25 cellular contexts compared by ENCODE assay signal in genomic region chrX:41100200-41100599, GRCh38.
"Had no signal": no experiment of that assay in that cellular context is flagged by ENCODE, and none has a peak within 500 bp of the region (broad histone marks: within the 10 kb centered on the region; RNA-seq: fewer than 3 reads in every experiment).

No MANE protein-coding gene starts in this region.

- H3K4me3 ChIP-seq: breast epithelium, heart left ventricle, lower lobe of right lung, sigmoid colon, smooth muscle cell, thoracic aorta, upper lobe of left lung had no signal

- H3K4me2 ChIP-seq: smooth muscle cell had no signal

- H3K27ac Mint-ChIP-seq: activated CD4-positive, alpha-beta memory T cell treated with anti-CD3 and anti-CD28 coated beads, Interleukin-2, amount 10 ng/mL, durations not matched to agents 7 days and 5 days; activated CD4-positive, alpha-beta T cell treated with anti-CD3 and anti-CD28 coated beads, Interleukin-2, amount 10 ng/mL, durations not matched to agents 24 days and 14 days; activated naive CD8-positive, alpha-beta T cell treated with anti-CD3 and anti-CD28 coated beads for 36 hours; activated T-helper 1 cell treated with anti-CD3 and anti-CD28 coated beads, Interleukin-12 subunit alpha, Interleukin-12 subunit beta, Interleukin-2, Interleukin-4 antibody, amounts not matched to agents 30 ng/mL and 10 ng/mL and 1 ng/mL, durations not matched to agents 14 hours and 24 hours and 36 hours; endodermal cell; T-helper 1 cell treated with Interleukin-12 subunit alpha and Interleukin-12 subunit beta and Interleukin-4 antibody, amounts not matched to agents 30 μg/mL and 1 μg/mL, for 36 hours had no signal

- H3K27me3 ChIP-seq: sigmoid colon, upper lobe of left lung had no signal

- DNase-seq: activated CD4-positive, alpha-beta memory T cell treated with anti-CD3 and anti-CD28 coated beads, Interleukin-2, amount 10 ng/mL, durations not matched to agents 7 days and 5 days; activated CD4-positive, alpha-beta T cell treated with anti-CD3 and anti-CD28 coated beads, Interleukin-2, amount 10 ng/mL, durations not matched to agents 24 days and 14 days; activated gamma-delta T cell treated with Interleukin-2 at 50 U/mL for 16 hours; activated naive CD8-positive, alpha-beta T cell treated with anti-CD3 and anti-CD28 coated beads for 36 hours; amniotic stem cell; cerebellar nuclear complex; cortex of kidney; endodermal cell; heart left ventricle; islet precursor cell; lower lobe of right lung; naive thymus-derived CD4-positive, alpha-beta T cell; sigmoid colon; stimulated activated CD4-positive, alpha-beta T cell treated with anti-CD3 and anti-CD28 coated beads, Interleukin-15, amount 100 ng/mL, for 24 hours; stimulated activated CD4-positive, alpha-beta T cell treated with anti-CD3 and anti-CD28 coated beads, Interleukin-2, amount 100 ng/mL, for 48 hours; stimulated activated CD8-positive, alpha-beta memory T cell treated with anti-CD3 and anti-CD28 coated beads, Interleukin-4, amount 100 ng/mL, for 48 hours; stimulated activated naive CD4-positive, alpha-beta T cell; upper lobe of left lung had no signal

- H3K36me3 ChIP-seq: breast epithelium, heart left ventricle, lower lobe of right lung, sigmoid colon, thoracic aorta, upper lobe of left lung had no signal

- H3K4me3 Mint-ChIP-seq: activated CD4-positive, alpha-beta memory T cell treated with anti-CD3 and anti-CD28 coated beads, Interleukin-2, amount 10 ng/mL, durations not matched to agents 7 days and 5 days; activated CD4-positive, alpha-beta T cell treated with anti-CD3 and anti-CD28 coated beads, Interleukin-2, amount 10 ng/mL, durations not matched to agents 24 days and 14 days; activated naive CD8-positive, alpha-beta T cell treated with anti-CD3 and anti-CD28 coated beads for 36 hours; activated T-helper 1 cell treated with anti-CD3 and anti-CD28 coated beads, Interleukin-12 subunit alpha, Interleukin-12 subunit beta, Interleukin-2, Interleukin-4 antibody, amounts not matched to agents 30 ng/mL and 10 ng/mL and 1 ng/mL, durations not matched to agents 14 hours and 24 hours and 36 hours; endodermal cell; T-helper 1 cell treated with Interleukin-12 subunit alpha and Interleukin-12 subunit beta and Interleukin-4 antibody, amounts not matched to agents 30 μg/mL and 1 μg/mL, for 36 hours had no signal

- H3K27me3 Mint-ChIP-seq: activated CD4-positive, alpha-beta memory T cell treated with anti-CD3 and anti-CD28 coated beads, Interleukin-2, amount 10 ng/mL, durations not matched to agents 7 days and 5 days; activated CD4-positive, alpha-beta T cell treated with anti-CD3 and anti-CD28 coated beads, Interleukin-2, amount 10 ng/mL, durations not matched to agents 24 days and 14 days; activated naive CD8-positive, alpha-beta T cell treated with anti-CD3 and anti-CD28 coated beads for 36 hours; naive thymus-derived CD4-positive, alpha-beta T cell had no signal

- ATAC-seq: activated CD4-positive, CD25-positive, alpha-beta regulatory T cell treated with anti-CD3 and anti-CD28 coated beads, Interleukin-2, amount 50 U/mL, for 24 hours; heart left ventricle; lower lobe of right lung; naive thymus-derived CD4-positive, alpha-beta T cell had no signal

- H3K9me3 Mint-ChIP-seq: activated CD4-positive, alpha-beta memory T cell treated with anti-CD3 and anti-CD28 coated beads, Interleukin-2, amount 10 ng/mL, durations not matched to agents 7 days and 5 days; activated CD4-positive, alpha-beta T cell treated with anti-CD3 and anti-CD28 coated beads, Interleukin-2, amount 10 ng/mL, durations not matched to agents 24 days and 14 days; activated naive CD8-positive, alpha-beta T cell treated with anti-CD3 and anti-CD28 coated beads for 36 hours; activated T-helper 1 cell treated with anti-CD3 and anti-CD28 coated beads, Interleukin-12 subunit alpha, Interleukin-12 subunit beta, Interleukin-2, Interleukin-4 antibody, amounts not matched to agents 30 ng/mL and 10 ng/mL and 1 ng/mL, durations not matched to agents 14 hours and 24 hours and 36 hours; naive thymus-derived CD4-positive, alpha-beta T cell; T-helper 1 cell treated with Interleukin-12 subunit alpha and Interleukin-12 subunit beta and Interleukin-4 antibody, amounts not matched to agents 30 μg/mL and 1 μg/mL, for 36 hours had no signal

- H3K27ac ChIP-seq: breast epithelium, epithelial cell of prostate, heart left ventricle, lower lobe of right lung, sigmoid colon, thoracic aorta, upper lobe of left lung had no signal
